ENCODE assay signal across 1 cellular context in the genomic region with DNA sequence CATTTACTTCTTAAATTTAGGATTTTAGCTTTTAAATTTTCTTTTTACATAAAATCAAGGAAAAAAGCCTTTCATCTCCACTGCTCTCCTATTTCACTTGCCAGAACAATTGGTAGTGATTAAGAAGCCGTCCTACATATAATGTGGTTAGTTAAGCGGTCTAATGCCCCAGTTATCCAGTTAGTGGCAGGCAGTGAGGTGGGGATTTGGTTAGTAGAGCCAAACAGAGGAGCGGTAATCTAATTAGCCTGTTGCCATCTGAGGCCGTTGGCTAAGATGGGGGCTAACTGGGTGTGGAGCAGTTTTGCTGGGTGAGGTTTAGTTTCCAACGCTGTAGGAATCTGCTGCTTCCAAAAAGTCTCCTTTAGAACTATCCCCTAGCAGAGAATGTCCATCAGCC.
TF ChIP-seq lines count a peak whose summit lies in the region.

No MANE protein-coding gene starts in this region.

TF ChIP-seq in GM12878, 131 proteins besides CTCF, POLR2A, EP300 and RAD21:
- TF ChIP-seq, protein P1, sequence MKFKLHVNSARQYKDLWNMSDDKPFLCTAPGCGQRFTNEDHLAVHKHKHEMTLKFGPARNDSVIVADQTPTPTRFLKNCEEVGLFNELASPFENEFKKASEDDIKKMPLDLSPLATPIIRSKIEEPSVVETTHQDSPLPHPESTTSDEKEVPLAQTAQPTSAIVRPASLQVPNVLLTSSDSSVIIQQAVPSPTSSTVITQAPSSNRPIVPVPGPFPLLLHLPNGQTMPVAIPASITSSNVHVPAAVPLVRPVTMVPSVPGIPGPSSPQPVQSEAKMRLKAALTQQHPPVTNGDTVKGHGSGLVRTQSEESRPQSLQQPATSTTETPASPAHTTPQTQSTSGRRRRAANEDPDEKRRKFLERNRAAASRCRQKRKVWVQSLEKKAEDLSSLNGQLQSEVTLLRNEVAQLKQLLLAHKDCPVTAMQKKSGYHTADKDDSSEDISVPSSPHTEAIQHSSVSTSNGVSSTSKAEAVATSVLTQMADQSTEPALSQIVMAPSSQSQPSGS (IDR thresholded peaks at IDR 0.05; ENCODE audit: low read length): no peak
- no peak for TF ChIP-seq NBN (IDR thresholded peaks at IDR 0.05)
- TF ChIP-seq POLR2AphosphoS2 (IDR thresholded peaks at IDR 0.05; ENCODE audit: low read depth, low read length): 0 out of 2 replicates have a peak, but pooled peaks have one; percentile 24
- TF ChIP-seq, protein P2, sequence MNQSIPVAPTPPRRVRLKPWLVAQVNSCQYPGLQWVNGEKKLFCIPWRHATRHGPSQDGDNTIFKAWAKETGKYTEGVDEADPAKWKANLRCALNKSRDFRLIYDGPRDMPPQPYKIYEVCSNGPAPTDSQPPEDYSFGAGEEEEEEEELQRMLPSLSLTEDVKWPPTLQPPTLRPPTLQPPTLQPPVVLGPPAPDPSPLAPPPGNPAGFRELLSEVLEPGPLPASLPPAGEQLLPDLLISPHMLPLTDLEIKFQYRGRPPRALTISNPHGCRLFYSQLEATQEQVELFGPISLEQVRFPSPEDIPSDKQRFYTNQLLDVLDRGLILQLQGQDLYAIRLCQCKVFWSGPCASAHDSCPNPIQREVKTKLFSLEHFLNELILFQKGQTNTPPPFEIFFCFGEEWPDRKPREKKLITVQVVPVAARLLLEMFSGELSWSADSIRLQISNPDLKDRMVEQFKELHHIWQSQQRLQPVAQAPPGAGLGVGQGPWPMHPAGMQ (IDR thresholded peaks at IDR 0.05; ENCODE audit: borderline replicate concordance): no peak
- TF ChIP-seq, protein P3, sequence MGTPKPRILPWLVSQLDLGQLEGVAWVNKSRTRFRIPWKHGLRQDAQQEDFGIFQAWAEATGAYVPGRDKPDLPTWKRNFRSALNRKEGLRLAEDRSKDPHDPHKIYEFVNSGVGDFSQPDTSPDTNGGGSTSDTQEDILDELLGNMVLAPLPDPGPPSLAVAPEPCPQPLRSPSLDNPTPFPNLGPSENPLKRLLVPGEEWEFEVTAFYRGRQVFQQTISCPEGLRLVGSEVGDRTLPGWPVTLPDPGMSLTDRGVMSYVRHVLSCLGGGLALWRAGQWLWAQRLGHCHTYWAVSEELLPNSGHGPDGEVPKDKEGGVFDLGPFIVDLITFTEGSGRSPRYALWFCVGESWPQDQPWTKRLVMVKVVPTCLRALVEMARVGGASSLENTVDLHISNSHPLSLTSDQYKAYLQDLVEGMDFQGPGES (IDR thresholded peaks at IDR 0.05): no peak
- no peak for TF ChIP-seq ZNF274 (IDR thresholded peaks at IDR 0.05; ENCODE audit: insufficient read depth, insufficient read length)
- no peak for TF ChIP-seq NR2F1 (conservative IDR thresholded peaks at IDR 0.05)
